30 cellular contexts compared by ENCODE assay signal in genomic region chr15:70950953-70951352, GRCh38.
"Had no signal": no experiment of that assay in that cellular context is flagged by ENCODE, and none has a peak within 500 bp of the region (broad histone marks: within the 10 kb centered on the region; RNA-seq: fewer than 3 reads in every experiment).

No MANE protein-coding gene starts in this region.

- DNase-seq: colonic mucosa; cortex of kidney; dermis blood vessel endothelial cell; dorsolateral prefrontal cortex; effector CD4-positive, alpha-beta T cell; effector CD8-positive, alpha-beta T cell; effector memory CD4-positive, alpha-beta T cell; effector memory CD8-positive, alpha-beta T cell; endodermal cell; erythroblast; esophagus squamous epithelium; foreskin fibroblast; foreskin keratinocyte; foreskin melanocyte; gastrocnemius medialis; glutamatergic neuron; head of caudate nucleus; heart left ventricle; heart right ventricle had no signal

- H3K4me1 Mint-ChIP-seq: endodermal cell had no signal

- FAIRE-seq: colon, endometrium, endothelial cell of umbilical vein, frontal cortex had no signal

- H3K4me2 ChIP-seq: hepatocyte had no signal

- H3K9me3 Mint-ChIP-seq: effector memory CD8-positive, alpha-beta T cell had no signal

- H3K36me3 ChIP-seq: colonic mucosa, esophagus muscularis mucosa, esophagus squamous epithelium, gastrocnemius medialis, gastroesophageal sphincter, heart left ventricle, heart right ventricle had no signal

- H3K27ac Mint-ChIP-seq: dendritic cell treated with granulocyte-macrophage colony-stimulating factor and Interleukin-4, amounts not matched to agents 40 ng/mL and 50 ng/mL, for 4 days; effector memory CD8-positive, alpha-beta T cell; endodermal cell had no signal

- H3K9me3 ChIP-seq: colonic mucosa had no signal

- H3K4me3 Mint-ChIP-seq: dendritic cell treated with granulocyte-macrophage colony-stimulating factor and Interleukin-4, amounts not matched to agents 40 ng/mL and 50 ng/mL, for 4 days; effector memory CD8-positive, alpha-beta T cell; endodermal cell had no signal

- H3K4me1 ChIP-seq: colonic mucosa, esophagus squamous epithelium, foreskin keratinocyte, gastrocnemius medialis had no signal

- H3K27ac ChIP-seq: colonic mucosa, coronary artery, dorsolateral prefrontal cortex, epithelial cell of prostate, esophagus muscularis mucosa, esophagus squamous epithelium, foreskin keratinocyte, gastrocnemius medialis, gastroesophageal sphincter, heart left ventricle, heart right ventricle, hepatocyte had no signal

- H3K4me3 ChIP-seq: colonic mucosa, coronary artery, dorsolateral prefrontal cortex, esophagus muscularis mucosa, esophagus squamous epithelium, gastrocnemius medialis, gastroesophageal sphincter, heart left ventricle, heart right ventricle, hepatocyte had no signal

- ATAC-seq: effector memory CD8-positive, alpha-beta T cell; esophagus mucosa; foreskin keratinocyte; gastrocnemius medialis; gastroesophageal sphincter; heart left ventricle; heart right ventricle had no signal

- H3K27me3 Mint-ChIP-seq: dendritic cell treated with granulocyte-macrophage colony-stimulating factor and Interleukin-4, amounts not matched to agents 40 ng/mL and 50 ng/mL, for 4 days had no signal
